Comparison of ENCODE assay signal across 10 cellular contexts in genomic region chr9:89536618-89537017, GRCh38. TPM values are rescaled to one million over a fixed set of nuclear protein-coding genes. Genes with fewer than 3 reads are reported as not detected.
DNase-seq lines count a peak whose midpoint lies in the region; ATAC-seq and TF ChIP-seq lines count a peak whose summit lies in the region.
"Had no signal": no experiment of that assay in that cellular context is flagged by ENCODE, and none has a peak within 500 bp of the region (broad histone marks: within the 10 kb centered on the region; RNA-seq: fewer than 3 reads in every experiment).

No MANE protein-coding gene starts in this region.

- H3K23ac ChIP-seq in mesenchymal stem cell (ENCODE audit: low read length in 2 of 2) = no peak overlapping the region

- no peak overlapping the region for H3K4me2 ChIP-seq in mesenchymal stem cell (ENCODE audit: low read length, poor library complexity, severe bottlenecking)

- H2BK120ac ChIP-seq in mesenchymal stem cell (ENCODE audit: low read depth, low read length) = no peak overlapping the region

- peak overlapping the region; percentile 95 for H3K27ac Mint-ChIP-seq in T-helper 1 cell treated with Interleukin-12 subunit alpha and Interleukin-12 subunit beta and Interleukin-4 antibody, amounts not matched to agents 30 μg/mL and 1 μg/mL, for 36 hours
- H3K27ac Mint-ChIP-seq in naive B cell = peak overlapping the region in 5 of 6 donors; percentile 11 to 86 (median 68)
- H3K27ac Mint-ChIP-seq: stimulated activated naive B cell treated with anti-CD40 and anti-IgM and Interleukin-4, amounts not matched to agents 10 μg/mL and 1 μg/mL and 100 μg/mL, for 72 hours had no signal

- no peak overlapping the region for H2BK15ac ChIP-seq in mesenchymal stem cell (ENCODE audit: low read depth, poor library complexity, severe bottlenecking)

- H3K36me3 ChIP-seq in mesenchymal stem cell (ENCODE audit: control insufficient read depth in 1 of 2, insufficient read depth in 2 of 2, low read depth in 1 of 2, low read length in 2 of 2) (no peaks in the 10 kb centered on the region), gastrocnemius medialis (no peaks in the 10 kb centered on the region)

- no peaks in the 10 kb centered on the region for H3K9me3 Mint-ChIP-seq in T-helper 1 cell treated with Interleukin-12 subunit alpha and Interleukin-12 subunit beta and Interleukin-4 antibody, amounts not matched to agents 30 μg/mL and 1 μg/mL, for 36 hours
- H3K9me3 Mint-ChIP-seq in naive B cell = peaks cover 0 to 1% (median 0%) of the 10 kb centered on the region in 7 donors
- H3K9me3 Mint-ChIP-seq: stimulated activated naive B cell treated with anti-CD40 and anti-IgM and Interleukin-4, amounts not matched to agents 10 μg/mL and 1 μg/mL and 100 μg/mL, for 72 hours had no signal

- TF ChIP-seq CTCF in GM12874 (IDR thresholded peaks at IDR 0.05; ENCODE audit: insufficient read depth, low read depth, low read length) = 0 out of 2 replicates have a peak, but pooled peaks have one; percentile 10
- TF ChIP-seq CTCF in gastrocnemius medialis (IDR thresholded peaks at IDR 0.05 in 4 of 5, conservative IDR thresholded peaks at IDR 0.05 in 1 of 5) = no peak

- H2AK5ac ChIP-seq in mesenchymal stem cell (ENCODE audit: low read length, severe bottlenecking) = no peak overlapping the region

- peaks cover 25% of the 10 kb centered on the region for H3K4me1 ChIP-seq in mesenchymal stem cell (ENCODE audit: control insufficient read depth, insufficient read depth, low read depth, low read length)
- H3K4me1 ChIP-seq in gastrocnemius medialis = no peaks in the 10 kb centered on the region

- H3K9ac ChIP-seq in mesenchymal stem cell (ENCODE audit: low read length) = no peak overlapping the region

- H3K4me1 Mint-ChIP-seq in T-helper 1 cell treated with Interleukin-12 subunit alpha and Interleukin-12 subunit beta and Interleukin-4 antibody, amounts not matched to agents 30 μg/mL and 1 μg/mL, for 36 hours (ENCODE audit: low read depth) = peaks cover 71% of the 10 kb centered on the region
- peaks cover 30 to 36% (median 35%) of the 10 kb centered on the region in 3 donors for H3K4me1 Mint-ChIP-seq in naive B cell

- in situ Hi-C loops in gastrocnemius medialis (cut with MboI; ENCODE audit: low sequenced_read_pairs in 4 of 4) = loop anchor here in 1 of 4 donors (25.0 kb wide), 1 partner anchor 124 kb away; no protein-coding TSS in a partner anchor

- H2BK5ac ChIP-seq in mesenchymal stem cell (ENCODE audit: low read depth, low read length, poor library complexity, severe bottlenecking) = no peak overlapping the region

- no peak overlapping the region for H3K18ac ChIP-seq in mesenchymal stem cell (ENCODE audit: low read depth in 1 of 2, low read length in 2 of 2)

- no peak overlapping the region for H3K14ac ChIP-seq in mesenchymal stem cell (ENCODE audit: low read length in 2 of 2)

- DNase-seq in naive B cell (no peak), mesenchymal stem cell (no peak), gastrocnemius medialis (no peak), iPS-NIHi11 (ENCODE audit: low spot score) (no peak)
- DNase-seq: NCI-H1092 treated with DMSO at 0.1 percent for 48 hours; stimulated activated naive B cell treated with anti-CD40 and anti-IgM and Interleukin-4, amounts not matched to agents 10 μg/mL and 1 μg/mL and 100 μg/mL, for 72 hours had no signal

- intact Hi-C loops in gastrocnemius medialis (cut with DNase I; ENCODE audit: low total_unique reads) = no loop called here

- H3K4me3 ChIP-seq in mesenchymal stem cell (ENCODE audit: insufficient read depth in 1 of 2, low read depth in 1 of 2, low read length in 2 of 2) (no peak overlapping the region), gastrocnemius medialis (no peak overlapping the region)

- peak overlapping the region; percentile 60 for H3K4me3 Mint-ChIP-seq in T-helper 1 cell treated with Interleukin-12 subunit alpha and Interleukin-12 subunit beta and Interleukin-4 antibody, amounts not matched to agents 30 μg/mL and 1 μg/mL, for 36 hours
- H3K4me3 Mint-ChIP-seq in naive B cell = peak overlapping the region in 2 of 8 donors; percentile 2 to 47

- H2BK12ac ChIP-seq in mesenchymal stem cell (ENCODE audit: low read length in 2 of 2) = no peak overlapping the region

- no peak overlapping the region for H4K8ac ChIP-seq in mesenchymal stem cell (ENCODE audit: low read length)

- H2AFZ ChIP-seq in mesenchymal stem cell (ENCODE audit: low read depth, low read length) = no peak overlapping the region

- no peak overlapping the region for H4K91ac ChIP-seq in mesenchymal stem cell (ENCODE audit: low read length)

- H3K36me3 Mint-ChIP-seq in T-helper 1 cell treated with Interleukin-12 subunit alpha and Interleukin-12 subunit beta and Interleukin-4 antibody, amounts not matched to agents 30 μg/mL and 1 μg/mL, for 36 hours (ENCODE audit: low read depth) = peaks cover 3% of the 10 kb centered on the region
- H3K36me3 Mint-ChIP-seq in naive B cell = no peaks in the 10 kb centered on the region
- H3K36me3 Mint-ChIP-seq: stimulated activated naive B cell treated with anti-CD40 and anti-IgM and Interleukin-4, amounts not matched to agents 10 μg/mL and 1 μg/mL and 100 μg/mL, for 72 hours had no signal

- peak; percentile 56 for ATAC-seq in GM21390 (IDR thresholded peaks at IDR 0.05; ENCODE audit: unreplicated experiment)
- no peak for ATAC-seq in naive B cell (ENCODE audit: low read depth in 2 of 2)
- no peak for ATAC-seq in gastrocnemius medialis
- ATAC-seq in GM19324 (IDR thresholded peaks at IDR 0.05; ENCODE audit: low FRiP score, unreplicated experiment) = no peak

- TF ChIP-seq POLR2A in gastrocnemius medialis (IDR thresholded peaks at IDR 0.05) = no peak

- H3K9me3 ChIP-seq in mesenchymal stem cell (ENCODE audit: control insufficient read depth, low read length) (no peaks in the 10 kb centered on the region), gastrocnemius medialis (no peaks in the 10 kb centered on the region)

- no peaks in the 10 kb centered on the region for H3K79me1 ChIP-seq in mesenchymal stem cell (replicated peaks; ENCODE audit: low read length, poor library complexity, severe bottlenecking)

- no peaks in the 10 kb centered on the region for H3K27me3 Mint-ChIP-seq in T-helper 1 cell treated with Interleukin-12 subunit alpha and Interleukin-12 subunit beta and Interleukin-4 antibody, amounts not matched to agents 30 μg/mL and 1 μg/mL, for 36 hours (ENCODE audit: low read depth)
- no peaks in the 10 kb centered on the region for H3K27me3 Mint-ChIP-seq in naive B cell
- H3K27me3 Mint-ChIP-seq: stimulated activated naive B cell treated with anti-CD40 and anti-IgM and Interleukin-4, amounts not matched to agents 10 μg/mL and 1 μg/mL and 100 μg/mL, for 72 hours had no signal

- WGBS in mesenchymal stem cell = 88% methylated on average over 5 of the region's 5 CpGs

- no peak overlapping the region for H3K27ac ChIP-seq in mesenchymal stem cell (ENCODE audit: low read length, poor library complexity, severe bottlenecking)
- no peak overlapping the region for H3K27ac ChIP-seq in gastrocnemius medialis

- H3K27me3 ChIP-seq in mesenchymal stem cell (ENCODE audit: control insufficient read depth in 1 of 2, insufficient read depth in 1 of 2, low read length in 2 of 2) = peaks cover 0 to 49% of the 10 kb centered on the region in 2 experiments
- no peaks in the 10 kb centered on the region for H3K27me3 ChIP-seq in gastrocnemius medialis

- H3K4ac ChIP-seq in mesenchymal stem cell (ENCODE audit: low read depth in 1 of 2, low read length in 2 of 2) = no peak overlapping the region

RNA-seq across cellular contexts. Expression of gene SEMA4D, which starts 38.7 kb away (rescaled TPM):
- polyA plus RNA-seq in naive B cell (ENCODE audit: low read depth in 6 of 6) = 10 to 100 TPM; 13.4 to 38.2 (median 21.5) TPM
- polyA plus RNA-seq in mesenchymal stem cell (2013, experiment 1 of 2) = 3.2 TPM
- polyA plus RNA-seq in mesenchymal stem cell (2013, experiment 2 of 2) = 3.2 TPM
- total RNA-seq in gastrocnemius medialis = 10 to 100 TPM; 23.6 to 77.0 (median 41.3) TPM
